ENCODE assay signal across 8 cellular contexts in genomic region chr17:77096570-77097214, GRCh38. TPM values are rescaled to one million over a fixed set of nuclear protein-coding genes. Genes with fewer than 3 reads are reported as not detected.
DNase-seq lines count a peak whose midpoint lies in the region; ATAC-seq and TF ChIP-seq lines count a peak whose summit lies in the region.

No MANE protein-coding gene starts in this region.

- H3K4me3 ChIP-seq in A673 (ENCODE audit: low read depth, low read length, poor library complexity, severe bottlenecking) (no peak overlapping the region), esophagus muscularis mucosa (peak overlapping the region in 1 of 4 donors; percentile 3), neural cell (ENCODE audit: low read length) (no peak overlapping the region)

- no peaks in the 10 kb centered on the region for H4K20me1 ChIP-seq in neural cell (ENCODE audit: insufficient read depth)

- TF ChIP-seq RAD21 in neural cell (conservative IDR thresholded peaks at IDR 0.05) = peak; percentile 83

- no peak overlapping the region for H3K4me2 ChIP-seq in neural cell (ENCODE audit: low read length)

- H3K79me2 ChIP-seq in neural cell (replicated peaks; ENCODE audit: insufficient read depth, low read length) = no peaks in the 10 kb centered on the region

- H3K9me3 ChIP-seq in A673 (ENCODE audit: low read depth, low read length, poor library complexity, severe bottlenecking) (no peaks in the 10 kb centered on the region), esophagus muscularis mucosa (no peaks in the 10 kb centered on the region), neural cell (ENCODE audit: low read length) (no peaks in the 10 kb centered on the region)

- peak; percentile 79 for ATAC-seq in SK-N-SH treated with all-trans-retinoic acid at 6 μM for 48 hours
- no peak for ATAC-seq in GM18870 (IDR thresholded peaks at IDR 0.05; ENCODE audit: unreplicated experiment)

- TF ChIP-seq EP300 in esophagus muscularis mucosa (IDR thresholded peaks at IDR 0.05) = no peak
- TF ChIP-seq EP300 in neural cell (conservative IDR thresholded peaks at IDR 0.05; ENCODE audit: poor library complexity, severe bottlenecking) = no peak

- H2AFZ ChIP-seq in neural cell (ENCODE audit: low read depth, low read length) = no peak overlapping the region

- WGBS in esophagus muscularis mucosa = 30% methylated on average over 12 of the region's 12 CpGs

- H3K27me3 ChIP-seq in A673 (replicated peaks; ENCODE audit: insufficient read depth, low read depth, low read length, poor library complexity) (no peaks in the 10 kb centered on the region), esophagus muscularis mucosa (no peaks in the 10 kb centered on the region), neural cell (ENCODE audit: insufficient read depth, low read depth, low read length) (no peaks in the 10 kb centered on the region)

- no peak overlapping the region for H3K9ac ChIP-seq in neural cell (ENCODE audit: low read length)

- DNase-seq in A673 (ENCODE audit: low spot score) (peak; percentile 58), GM10266 (ENCODE audit: extremely low spot score) (no peak), esophagus muscularis mucosa (ENCODE audit: extremely low spot score) (no peak), NCI-H510A (lab: John Stamatoyannopoulos, UW) (no peak), activated gamma-delta T cell (lab: John Stamatoyannopoulos, UW) (no peak)

- H3K9me2 ChIP-seq in neural cell (ENCODE audit: insufficient read depth, low read length) = no peaks in the 10 kb centered on the region

- BruUV-seq in A673 (replicated peaks; lab: Mats Ljungman, UMichigan) = no TSS peak

- no peak for TF ChIP-seq POLR2A in esophagus muscularis mucosa (IDR thresholded peaks at IDR 0.05; ENCODE audit: low read depth)

- H3K27ac ChIP-seq in A673 (ENCODE audit: low read depth, low read length, poor library complexity, severe bottlenecking) (peak overlapping the region; percentile 66), esophagus muscularis mucosa (replicated peaks in 1 of 4) (peak overlapping the region; percentile 72 to 81 (median 77)), neural cell (ENCODE audit: low read length) (no peak overlapping the region)

- no peaks in the 10 kb centered on the region for H3F3A ChIP-seq in neural cell (ENCODE audit: insufficient read depth, low read length, poor library complexity, severe bottlenecking)

- TF ChIP-seq CTCF in A673 (conservative IDR thresholded peaks at IDR 0.05; ENCODE audit: low read depth, low read length) (peak; percentile 64), GM10266 (IDR thresholded peaks at IDR 0.05; ENCODE audit: control insufficient read depth, insufficient read depth, low read depth, missing control alignments) (peak; percentile 57), esophagus muscularis mucosa (IDR thresholded peaks at IDR 0.05) (peak; percentile 75 to 80 (median 80)), neural cell (IDR thresholded peaks at IDR 0.05; ENCODE audit: poor library complexity, severe bottlenecking) (peak; percentile 80)

- intact Hi-C loops in A673 (cut with micrococcal nuclease; ENCODE audit: unreplicated experiment) (no loop called here), esophagus muscularis mucosa (cut with DNase I) (loop anchor here (2.0 kb wide), 1 partner anchor 44 kb away; the partner anchor contains the start of gene SEC14L1)

- peaks cover 25% of the 10 kb centered on the region for H3K4me1 ChIP-seq in A673 (ENCODE audit: insufficient read depth, low read length, poor library complexity, severe bottlenecking)
- H3K4me1 ChIP-seq in esophagus muscularis mucosa = peaks cover 32 to 59% (median 52%) of the 10 kb centered on the region in 4 donors

- H3K36me3 ChIP-seq in A673 (ENCODE audit: insufficient read depth, low read length, poor library complexity, severe bottlenecking) = peaks cover 62% of the 10 kb centered on the region
- peaks cover 26 to 43% (median 41%) of the 10 kb centered on the region in 4 donors for H3K36me3 ChIP-seq in esophagus muscularis mucosa
- H3K36me3 ChIP-seq in neural cell (ENCODE audit: insufficient read depth, low read length) = no peaks in the 10 kb centered on the region

- CTCF ChIA-PET in A673 (lab: Charles Lee) = no interaction called here

- POLR2A ChIA-PET in A673 (lab: Charles Lee; ENCODE audit: low non-redundant PET) = no interaction called here

TF ChIP-seq in SK-N-SH treated with all-trans-retinoic acid at 6 μM for 48 hours, 23 proteins besides CTCF, POLR2A, EP300 and RAD21:
- TF ChIP-seq CREB5 (CRISPR knock-in tag; IDR thresholded peaks at IDR 0.05; ENCODE audit: low read depth) = 0 out of 2 replicates have a peak, but pooled peaks have one; percentile 7
- 0 out of 2 replicates have a peak, but pooled peaks have one; percentile 12 for TF ChIP-seq ISL1 (CRISPR knock-in tag; IDR thresholded peaks at IDR 0.05)
- TF ChIP-seq ZFP30 (CRISPR knock-in tag; IDR thresholded peaks at IDR 0.05) = no peak

TF ChIP-seq in neural cell, 6 proteins besides CTCF, POLR2A, EP300 and RAD21:
- TF ChIP-seq REST (IDR thresholded peaks at IDR 0.05; ENCODE audit: borderline replicate concordance) (no peak), SMC3 (conservative IDR thresholded peaks at IDR 0.05; ENCODE audit: poor library complexity) (peak; percentile 88), POLR2AphosphoS5 (IDR thresholded peaks at IDR 0.05) (no peak), TAF1 (IDR thresholded peaks at IDR 0.05; ENCODE audit: low read depth) (no peak)

RNA-seq across cellular contexts. Expression of gene SEC14L1, which starts 44.1 kb away (rescaled TPM):
- total RNA-seq in A673 (2021) = 78.6 and 82.8 TPM in 2 replicates
- 10 to 100 TPM; 40.7 to 96.4 (median 64.4) TPM for total RNA-seq in esophagus muscularis mucosa
- 40.4 and 49.7 TPM in 2 replicates for polyA plus RNA-seq in neural cell
- polyA minus RNA-seq in neural cell = 112 TPM in 2 replicates
